In the genomic region with DNA sequence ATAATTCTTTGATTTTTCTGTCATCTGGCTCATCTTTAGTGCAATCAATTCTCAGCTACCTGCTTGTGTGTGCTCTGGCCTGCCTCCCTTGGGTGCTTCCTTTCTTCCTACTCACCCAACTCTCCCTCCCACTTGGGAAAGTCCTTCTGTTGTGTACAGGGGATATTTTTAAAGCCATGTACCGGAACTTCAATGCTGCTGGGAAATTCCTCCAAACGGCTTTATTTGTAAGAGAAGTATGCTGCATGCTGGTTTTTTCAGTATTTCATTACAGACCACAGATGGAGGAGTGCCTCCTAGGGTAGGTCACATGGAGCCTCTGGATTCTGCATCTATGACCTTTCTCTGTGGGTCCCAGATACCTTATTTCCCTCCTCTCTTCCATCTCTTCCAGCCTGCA, we compare ENCODE assay signal across 13 cellular contexts. TPM values are rescaled to one million over a fixed set of nuclear protein-coding genes. Genes with fewer than 3 reads are reported as not detected.
DNase-seq lines count a peak whose midpoint lies in the region; ATAC-seq and TF ChIP-seq lines count a peak whose summit lies in the region.
"Had no signal": no experiment of that assay in that cellular context is flagged by ENCODE, and none has a peak within 500 bp of the region (broad histone marks: within the 10 kb centered on the region; RNA-seq: fewer than 3 reads in every experiment).

No MANE protein-coding gene starts in this region.

- H3K27me3 ChIP-seq in HAP-1 (ENCODE audit: low read depth) (no peaks in the 10 kb centered on the region), hepatocyte (no peaks in the 10 kb centered on the region), SJCRH30 (no peaks in the 10 kb centered on the region)

- no peaks in the 10 kb centered on the region for H3K4me1 ChIP-seq in HAP-1
- no peaks in the 10 kb centered on the region for H3K4me1 ChIP-seq in hepatocyte (ENCODE audit: insufficient read depth)
- H3K4me1 ChIP-seq in SJCRH30 = peaks cover under 1% of the 10 kb centered on the region; the same call in 1 of the 2 replicates

- peak; percentile 62 for ATAC-seq in HG02973 (IDR thresholded peaks at IDR 0.05; ENCODE audit: unreplicated experiment)

- H3K79me2 ChIP-seq in hepatocyte = no peaks in the 10 kb centered on the region

- H3K9me2 ChIP-seq in hepatocyte (replicated peaks; ENCODE audit: insufficient read depth) = no peaks in the 10 kb centered on the region

- no peak for TF ChIP-seq CTCF in hepatocyte (IDR thresholded peaks at IDR 0.05; ENCODE audit: poor library complexity)

- no peak overlapping the region for H2AFZ ChIP-seq in hepatocyte

- H3K27ac ChIP-seq in hepatocyte (no peak overlapping the region), SJCRH30 (no peak overlapping the region)

- H3K4me3 ChIP-seq in HAP-1 (no peak overlapping the region), hepatocyte (no peak overlapping the region), SJCRH30 (no peak overlapping the region)

- no peaks in the 10 kb centered on the region for H4K20me1 ChIP-seq in hepatocyte (ENCODE audit: insufficient read depth, poor library complexity, severe bottlenecking)

- H3K36me3 ChIP-seq in HAP-1 (replicated peaks) (no peaks in the 10 kb centered on the region), hepatocyte (replicated peaks; ENCODE audit: insufficient read depth, low read depth) (no peaks in the 10 kb centered on the region), SJCRH30 (no peaks in the 10 kb centered on the region)

- H3K4me2 ChIP-seq in hepatocyte = no peak overlapping the region

- WGBS in hepatocyte (ENCODE audit: low lambda C conversion rate, missing lambda C conversion rate) = 66% methylated on average over 2 of the region's 2 CpGs

- peak; percentile 24 for DNase-seq in DMS53 (lab: John Stamatoyannopoulos, UW)
- no peak for DNase-seq in DMS53 treated with DMSO at 0.1 percent for 48 hours (lab: John Stamatoyannopoulos, UW; ENCODE audit: unreplicated experiment)
- DNase-seq in cerebellar cortex (ENCODE audit: low spot score) = peak; percentile 93
- DNase-seq in activated effector memory CD4-positive, alpha-beta T cell treated with Interleukin-2 at 50 U/mL for 16 hours = no peak
- no peak for DNase-seq in HAP-1 (ENCODE audit: low spot score in 2 of 2)
- DNase-seq in hepatocyte (ENCODE audit: low spot score) = no peak
- no peak for DNase-seq in SJCRH30
- DNase-seq: 8988T, activated T-cell treated with anti-CD3 and anti-CD28 coated beads for 4 hours, naive B cell, T1000 had no signal

- in situ Hi-C loops in HAP-1 (cut with MboI; ENCODE audit: low sequenced_read_pairs) = no loop called here

- H3K9me3 ChIP-seq in HAP-1 (no peaks in the 10 kb centered on the region), hepatocyte (ENCODE audit: low read depth) (no peaks in the 10 kb centered on the region), SJCRH30 (replicated peaks) (no peaks in the 10 kb centered on the region)

RNA-seq across cellular contexts. Expression of a gene that starts 5.4 kb away (rescaled TPM):
- total RNA-seq in hepatocyte = not detected in 2 replicates
- not detected in 2 replicates for polyA plus RNA-seq in hepatocyte
- not detected in 2 replicates for total RNA-seq in SJCRH30 (2014; rRNA removed; shearing (Covaris generic))
- total RNA-seq: astrocyte had no signal

Comparison
In these comparisons a context has a peak if more than half of its experiments do, and no peak if none do; other contexts are left out.
1. DNase-seq: peak in DMS53 (single experiment) and cerebellar cortex (single experiment); none in DMS53 treated with DMSO at 0.1 percent for 48 hours (single experiment), activated effector memory CD4-positive, alpha-beta T cell treated with Interleukin-2 at 50 U/mL for 16 hours (single experiment), HAP-1 (0 of 2), hepatocyte (single experiment) and SJCRH30 (0 of 2).